In genomic region chr1:62113505-62113904, GRCh38 we compare ENCODE assay signal across 36 cellular contexts.
"Had no signal": no experiment of that assay in that cellular context is flagged by ENCODE, and none has a peak within 500 bp of the region (broad histone marks: within the 10 kb centered on the region; RNA-seq: fewer than 3 reads in every experiment).

No MANE protein-coding gene starts in this region.

- H3K27ac ChIP-seq: adrenal gland, body of pancreas, brain microvascular endothelial cell, breast epithelium, VCaP had no signal

- H3K4me3 ChIP-seq: adrenal gland, body of pancreas, breast epithelium had no signal

- H3K9me3 Mint-ChIP-seq: activated B cell treated with CpG ODN at 0.5 μM for 24 hours; activated CD4-positive, alpha-beta memory T cell treated with anti-CD3 and anti-CD28 coated beads for 36 hours; activated CD4-positive, alpha-beta T cell treated with anti-CD3 and anti-CD28 coated beads, Interleukin-2, amount 10 ng/mL, durations not matched to agents 24 days and 14 days; activated CD8-positive, alpha-beta T cell treated with anti-CD3 and anti-CD28 coated beads for 36 hours; activated naive CD4-positive, alpha-beta T cell treated with anti-CD3 and anti-CD28 coated beads for 36 hours; activated naive CD4-positive, alpha-beta T cell treated with anti-CD3 and anti-CD28 coated beads, Interleukin-2, amount 50 U/mL, for 72 hours; activated naive CD8-positive, alpha-beta T cell treated with anti-CD3 and anti-CD28 coated beads for 36 hours; activated T-cell treated with anti-CD3 and anti-CD28 coated beads, Interleukin-2, amount 50 U/mL, for 4 hours; activated T-cell treated with anti-CD3 and anti-CD28 coated beads, Interleukin-2, amount 50 U/mL, for 72 hours; activated T-helper 1 cell treated with anti-CD3 and anti-CD28 coated beads, Interleukin-12 subunit alpha, Interleukin-12 subunit beta, Interleukin-2, Interleukin-4 antibody, amounts not matched to agents 30 ng/mL and 10 ng/mL and 1 ng/mL, durations not matched to agents 14 hours and 24 hours and 36 hours; activated T-helper 17 cell treated with anti-CD3 and anti-CD28 coated beads, Interleukin-2, amount 50 U/mL, for 72 hours; T-helper 1 cell treated with Interleukin-12 subunit alpha and Interleukin-12 subunit beta and Interleukin-4 antibody, amounts not matched to agents 30 μg/mL and 1 μg/mL, for 36 hours; T-helper 2 cell treated with Interferon-gamma antibody and Interleukin-4, amounts not matched to agents 5 μg/mL and 100 μg/mL, for 36 hours had no signal

- H3K27me3 ChIP-seq: adrenal gland, body of pancreas, brain microvascular endothelial cell, breast epithelium had no signal

- H3K4me1 Mint-ChIP-seq: activated B cell treated with CpG ODN at 0.5 μM for 24 hours; activated CD4-positive, alpha-beta T cell treated with anti-CD3 and anti-CD28 coated beads, Interleukin-2, amount 10 ng/mL, durations not matched to agents 24 days and 14 days; activated naive CD8-positive, alpha-beta T cell treated with anti-CD3 and anti-CD28 coated beads for 36 hours; activated T-helper 17 cell treated with anti-CD3 and anti-CD28 coated beads, Interleukin-2, amount 50 U/mL, for 72 hours had no signal

- H3K36me3 ChIP-seq: adrenal gland, brain microvascular endothelial cell, breast epithelium had no signal

- ATAC-seq: activated CD8-positive, alpha-beta T cell treated with anti-CD3 and anti-CD28 coated beads for 36 hours; activated naive CD4-positive, alpha-beta T cell treated with anti-CD3 and anti-CD28 coated beads, Interleukin-2, amount 50 U/mL, for 72 hours; activated T-cell treated with anti-CD3 and anti-CD28 coated beads, Interleukin-2, amount 50 U/mL, for 4 hours; activated T-cell treated with anti-CD3 and anti-CD28 coated beads, Interleukin-2, amount 50 U/mL, for 72 hours; activated T-helper 17 cell treated with anti-CD3 and anti-CD28 coated beads, Interleukin-2, amount 50 U/mL, for 72 hours; body of pancreas had no signal

- H3K27ac Mint-ChIP-seq: activated B cell treated with CpG ODN at 0.5 μM for 24 hours; activated CD4-positive, alpha-beta memory T cell treated with anti-CD3 and anti-CD28 coated beads for 36 hours; activated CD4-positive, alpha-beta T cell treated with anti-CD3 and anti-CD28 coated beads, Interleukin-2, amount 10 ng/mL, durations not matched to agents 24 days and 14 days; activated CD8-positive, alpha-beta T cell treated with anti-CD3 and anti-CD28 coated beads for 36 hours; activated naive CD4-positive, alpha-beta T cell treated with anti-CD3 and anti-CD28 coated beads for 36 hours; activated naive CD4-positive, alpha-beta T cell treated with anti-CD3 and anti-CD28 coated beads, Interleukin-2, amount 50 U/mL, for 72 hours; activated naive CD8-positive, alpha-beta T cell treated with anti-CD3 and anti-CD28 coated beads for 36 hours; activated T-cell treated with anti-CD3 and anti-CD28 coated beads, Interleukin-2, amount 50 U/mL, for 72 hours; activated T-helper 1 cell treated with anti-CD3 and anti-CD28 coated beads, Interleukin-12 subunit alpha, Interleukin-12 subunit beta, Interleukin-2, Interleukin-4 antibody, amounts not matched to agents 30 ng/mL and 10 ng/mL and 1 ng/mL, durations not matched to agents 14 hours and 24 hours and 36 hours; activated T-helper 17 cell treated with anti-CD3 and anti-CD28 coated beads, Interleukin-2, amount 50 U/mL, for 72 hours; T-helper 1 cell treated with Interleukin-12 subunit alpha and Interleukin-12 subunit beta and Interleukin-4 antibody, amounts not matched to agents 30 μg/mL and 1 μg/mL, for 36 hours; T-helper 2 cell treated with Interferon-gamma antibody and Interleukin-4, amounts not matched to agents 5 μg/mL and 100 μg/mL, for 36 hours had no signal

- FAIRE-seq: astrocyte, TTC549 had no signal

- H3K9me3 ChIP-seq: adrenal gland, body of pancreas, breast epithelium had no signal

- H3K4me1 ChIP-seq: body of pancreas, breast epithelium had no signal

- DNase-seq: activated B cell treated with CpG ODN at 0.5 μM for 24 hours; activated CD4-positive, alpha-beta memory T cell treated with anti-CD3 and anti-CD28 coated beads for 36 hours; activated CD4-positive, alpha-beta T cell treated with anti-CD3 and anti-CD28 coated beads for 4 hours; activated CD4-positive, alpha-beta T cell treated with anti-CD3 and anti-CD28 coated beads, Interleukin-2, amount 10 ng/mL, durations not matched to agents 24 days and 14 days; activated CD4-positive, alpha-beta T cell treated with anti-CD3 and anti-CD28 coated beads, Interleukin-2, amount 50 U/mL, for 1 hour; activated CD4-positive, alpha-beta T cell treated with anti-CD3 and anti-CD28 coated beads, Interleukin-2, amount 50 U/mL, for 4 hours; activated CD4-positive, CD25-positive, alpha-beta regulatory T cell treated with anti-CD3 and anti-CD28 coated beads, Interleukin-2, amount 50 U/mL, for 72 hours; activated CD8-positive, alpha-beta memory T cell treated with anti-CD3 and anti-CD28 coated beads, Interleukin-2, amount 50 U/mL, for 4 hours; activated CD8-positive, alpha-beta T cell treated with anti-CD3 and anti-CD28 coated beads for 36 hours; activated effector memory CD4-positive, alpha-beta T cell treated with anti-CD3 and anti-CD28 coated beads, Interleukin-2, amount 50 U/mL, for 16 hours; activated gamma-delta T cell treated with Interleukin-2 at 50 U/mL for 16 hours; activated naive CD4-positive, alpha-beta T cell; activated naive CD4-positive, alpha-beta T cell treated with anti-CD3 and anti-CD28 coated beads for 36 hours; activated naive CD4-positive, alpha-beta T cell treated with anti-CD3 and anti-CD28 coated beads, Interleukin-2, amount 50 U/mL, for 16 hours; activated naive CD8-positive, alpha-beta T cell treated with anti-CD3 and anti-CD28 coated beads for 36 hours; activated T-cell treated with anti-CD3 and anti-CD28 coated beads for 4 hours; activated T-cell treated with anti-CD3 and anti-CD28 coated beads, Interleukin-2, amount 50 U/mL, for 1 hour; activated T-cell treated with anti-CD3 and anti-CD28 coated beads, Interleukin-2, amount 50 U/mL, for 4 hours; activated T-cell treated with anti-CD3 and anti-CD28 coated beads, Interleukin-2, amount 50 U/mL, for 72 hours; adrenal gland; amniotic stem cell; aorta; body of pancreas; brain microvascular endothelial cell; central memory CD4-positive, alpha-beta T cell; T-helper 2 cell; T-helper 9 cell had no signal

- H3K4me3 Mint-ChIP-seq: activated B cell treated with CpG ODN at 0.5 μM for 24 hours; activated CD4-positive, alpha-beta memory T cell treated with anti-CD3 and anti-CD28 coated beads for 36 hours; activated CD4-positive, alpha-beta T cell treated with anti-CD3 and anti-CD28 coated beads, Interleukin-2, amount 10 ng/mL, durations not matched to agents 24 days and 14 days; activated CD8-positive, alpha-beta T cell treated with anti-CD3 and anti-CD28 coated beads for 36 hours; activated naive CD4-positive, alpha-beta T cell treated with anti-CD3 and anti-CD28 coated beads for 36 hours; activated naive CD8-positive, alpha-beta T cell treated with anti-CD3 and anti-CD28 coated beads for 36 hours; activated T-cell treated with anti-CD3 and anti-CD28 coated beads, Interleukin-2, amount 50 U/mL, for 4 hours; activated T-cell treated with anti-CD3 and anti-CD28 coated beads, Interleukin-2, amount 50 U/mL, for 72 hours; activated T-helper 1 cell treated with anti-CD3 and anti-CD28 coated beads, Interleukin-12 subunit alpha, Interleukin-12 subunit beta, Interleukin-2, Interleukin-4 antibody, amounts not matched to agents 30 ng/mL and 10 ng/mL and 1 ng/mL, durations not matched to agents 14 hours and 24 hours and 36 hours; activated T-helper 17 cell treated with anti-CD3 and anti-CD28 coated beads, Interleukin-2, amount 50 U/mL, for 72 hours; T-helper 1 cell treated with Interleukin-12 subunit alpha and Interleukin-12 subunit beta and Interleukin-4 antibody, amounts not matched to agents 30 μg/mL and 1 μg/mL, for 36 hours; T-helper 2 cell treated with Interferon-gamma antibody and Interleukin-4, amounts not matched to agents 5 μg/mL and 100 μg/mL, for 36 hours had no signal

- H3K36me3 Mint-ChIP-seq: activated naive CD4-positive, alpha-beta T cell treated with anti-CD3 and anti-CD28 coated beads, Interleukin-2, amount 50 U/mL, for 72 hours had no signal

- H3K27me3 Mint-ChIP-seq: activated B cell treated with CpG ODN at 0.5 μM for 24 hours; activated CD4-positive, alpha-beta memory T cell treated with anti-CD3 and anti-CD28 coated beads for 36 hours; activated CD4-positive, alpha-beta T cell treated with anti-CD3 and anti-CD28 coated beads, Interleukin-2, amount 10 ng/mL, durations not matched to agents 24 days and 14 days; activated CD8-positive, alpha-beta T cell treated with anti-CD3 and anti-CD28 coated beads for 36 hours; activated naive CD8-positive, alpha-beta T cell treated with anti-CD3 and anti-CD28 coated beads for 36 hours; activated T-helper 17 cell treated with anti-CD3 and anti-CD28 coated beads, Interleukin-2, amount 50 U/mL, for 72 hours had no signal
